1 cellular context compared by ENCODE assay signal in the genomic region with DNA sequence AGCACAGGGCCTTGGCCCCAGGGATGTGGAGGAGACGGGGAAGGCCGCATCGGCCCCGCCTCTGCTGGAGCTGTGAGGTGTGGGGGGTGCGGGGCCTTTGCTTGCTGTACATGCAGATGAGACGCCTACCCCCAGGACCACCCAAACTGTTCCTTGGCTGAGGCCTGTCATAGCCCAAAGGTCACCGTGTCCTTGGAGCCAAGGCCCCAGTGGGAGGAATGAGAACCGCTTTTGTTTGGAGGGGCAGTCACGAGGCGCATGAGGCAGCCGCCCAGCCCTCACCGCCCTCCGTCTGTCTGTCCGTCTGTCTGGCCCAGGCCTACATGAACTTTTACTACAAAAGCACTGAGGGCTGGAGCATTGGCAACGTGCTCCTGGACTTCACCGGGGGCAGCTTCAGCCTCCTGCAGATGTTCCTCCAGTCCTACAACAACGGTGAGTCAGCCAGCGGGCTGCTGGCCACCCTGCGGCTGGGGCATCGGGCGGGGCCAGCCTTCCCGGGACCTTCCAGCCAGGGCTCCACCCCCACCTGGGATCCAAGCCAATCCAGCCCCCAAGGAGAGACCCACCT.
A peak's percentile ranks its signal among the peaks of the same experiment; 100 is the strongest.
TF ChIP-seq lines count a peak whose summit lies in the region.

No MANE protein-coding gene starts in this region.

TF ChIP-seq in A549, 52 proteins besides CTCF, POLR2A, EP300 and RAD21 (continued from another document):
- TF ChIP-seq, protein P1, sequence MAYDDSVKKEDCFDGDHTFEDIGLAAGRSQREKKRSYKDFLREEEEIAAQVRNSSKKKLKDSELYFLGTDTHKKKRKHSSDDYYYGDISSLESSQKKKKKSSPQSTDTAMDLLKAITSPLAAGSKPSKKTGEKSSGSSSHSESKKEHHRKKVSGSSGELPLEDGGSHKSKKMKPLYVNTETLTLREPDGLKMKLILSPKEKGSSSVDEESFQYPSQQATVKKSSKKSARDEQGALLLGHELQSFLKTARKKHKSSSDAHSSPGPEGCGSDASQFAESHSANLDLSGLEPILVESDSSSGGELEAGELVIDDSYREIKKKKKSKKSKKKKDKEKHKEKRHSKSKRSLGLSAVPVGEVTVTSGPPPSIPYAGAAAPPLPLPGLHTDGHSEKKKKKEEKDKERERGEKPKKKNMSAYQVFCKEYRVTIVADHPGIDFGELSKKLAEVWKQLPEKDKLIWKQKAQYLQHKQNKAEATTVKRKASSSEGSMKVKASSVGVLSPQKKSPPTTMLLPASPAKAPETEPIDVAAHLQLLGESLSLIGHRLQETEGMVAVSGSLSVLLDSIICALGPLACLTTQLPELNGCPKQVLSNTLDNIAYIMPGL (CRISPR knock-in tag; IDR thresholded peaks at IDR 0.05; ENCODE audit: borderline replicate concordance), result no peak
- TF ChIP-seq CEBPB (IDR thresholded peaks at IDR 0.05), result no peak
- TF ChIP-seq FOSL2 (IDR thresholded peaks at IDR 0.05), result no peak
- peak; percentile 58 for TF ChIP-seq FOSL2 (CRISPR knock-in tag; IDR thresholded peaks at IDR 0.05)
- TF ChIP-seq, protein P2, sequence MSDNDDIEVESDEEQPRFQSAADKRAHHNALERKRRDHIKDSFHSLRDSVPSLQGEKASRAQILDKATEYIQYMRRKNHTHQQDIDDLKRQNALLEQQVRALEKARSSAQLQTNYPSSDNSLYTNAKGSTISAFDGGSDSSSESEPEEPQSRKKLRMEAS (IDR thresholded peaks at IDR 0.05), result peak; percentile 53
- TF ChIP-seq CBX8 (IDR thresholded peaks at IDR 0.05), result no peak
- peak; percentile 80 for TF ChIP-seq POLR2AphosphoS2 (conservative IDR thresholded peaks at IDR 0.05; ENCODE audit: low read length)
